Comparison of ENCODE assay signal across 8 cellular contexts in the genomic region with DNA sequence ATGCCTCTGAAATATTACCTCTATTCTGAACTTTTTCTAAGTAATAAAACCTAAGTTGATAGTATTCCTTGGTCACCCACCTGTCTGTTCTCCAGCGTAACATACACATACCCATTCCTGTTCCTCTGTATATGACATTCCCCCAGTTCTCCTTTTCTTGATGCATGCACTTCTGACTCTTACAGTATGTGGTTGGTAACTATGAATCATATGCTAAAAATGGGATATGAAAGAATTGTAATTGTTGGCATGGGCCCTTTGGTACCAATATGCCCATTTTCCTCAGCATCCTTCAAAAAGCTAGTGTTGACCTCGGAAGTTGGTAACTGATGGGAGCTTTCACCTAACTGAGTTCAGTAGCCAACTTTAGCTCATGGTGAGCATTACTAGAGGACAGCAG.
DNase-seq lines count a peak whose midpoint lies in the region; ATAC-seq and TF ChIP-seq lines count a peak whose summit lies in the region.

No MANE protein-coding gene starts in this region.

- no peak for TF ChIP-seq POLR2A in tibial nerve (IDR thresholded peaks at IDR 0.05)

- peak in 1 of 2 donors; percentile 61 for TF ChIP-seq EP300 in tibial nerve (IDR thresholded peaks at IDR 0.05)

- intact Hi-C loops in activated T-helper 1 cell treated with anti-CD3 and anti-CD28 coated beads, Interleukin-12 subunit alpha, Interleukin-12 subunit beta, Interleukin-2, Interleukin-4 antibody, amounts not matched to agents 30 ng/mL and 10 ng/mL and 1 ng/mL, durations not matched to agents 14 hours and 24 hours and 36 hours (cut with micrococcal nuclease) = loop anchor here (5.0 kb wide), 1 partner anchor 306 kb away; no protein-coding TSS in a partner anchor

- H3K9me3 Mint-ChIP-seq in activated T-cell treated with anti-CD3 and anti-CD28 coated beads, Interleukin-2, amount 50 U/mL, for 4 hours = no peaks in the 10 kb centered on the region
- no peaks in the 10 kb centered on the region for H3K9me3 Mint-ChIP-seq in activated T-helper 1 cell treated with anti-CD3 and anti-CD28 coated beads, Interleukin-12 subunit alpha, Interleukin-12 subunit beta, Interleukin-2, Interleukin-4 antibody, amounts not matched to agents 30 ng/mL and 10 ng/mL and 1 ng/mL, durations not matched to agents 14 hours and 24 hours and 36 hours

- H3K27ac ChIP-seq in tibial nerve = peak overlapping the region in 3 of 4 donors; percentile 69 to 95 (median 92)

- 42 to 51% methylated on average over 2 of the region's 2 CpGs for WGBS in tibial nerve, 2 donors

- ATAC-seq in activated T-cell treated with anti-CD3 and anti-CD28 coated beads, Interleukin-2, amount 50 U/mL, for 4 hours = no peak

- H3K36me3 Mint-ChIP-seq in activated T-cell treated with anti-CD3 and anti-CD28 coated beads, Interleukin-2, amount 50 U/mL, for 4 hours (ENCODE audit: insufficient read depth) = peaks cover 32% of the 10 kb centered on the region
- peaks cover 20% of the 10 kb centered on the region for H3K36me3 Mint-ChIP-seq in activated T-helper 1 cell treated with anti-CD3 and anti-CD28 coated beads, Interleukin-12 subunit alpha, Interleukin-12 subunit beta, Interleukin-2, Interleukin-4 antibody, amounts not matched to agents 30 ng/mL and 10 ng/mL and 1 ng/mL, durations not matched to agents 14 hours and 24 hours and 36 hours (ENCODE audit: low read depth)

- peak overlapping the region; percentile 15 for H3K4me3 Mint-ChIP-seq in activated T-cell treated with anti-CD3 and anti-CD28 coated beads, Interleukin-2, amount 50 U/mL, for 4 hours
- H3K4me3 Mint-ChIP-seq in activated T-helper 1 cell treated with anti-CD3 and anti-CD28 coated beads, Interleukin-12 subunit alpha, Interleukin-12 subunit beta, Interleukin-2, Interleukin-4 antibody, amounts not matched to agents 30 ng/mL and 10 ng/mL and 1 ng/mL, durations not matched to agents 14 hours and 24 hours and 36 hours = peak overlapping the region; percentile 15

- peaks cover 60% of the 10 kb centered on the region for H3K4me1 Mint-ChIP-seq in activated T-cell treated with anti-CD3 and anti-CD28 coated beads, Interleukin-2, amount 50 U/mL, for 4 hours (ENCODE audit: low read depth)
- peaks cover 43% of the 10 kb centered on the region for H3K4me1 Mint-ChIP-seq in activated T-helper 1 cell treated with anti-CD3 and anti-CD28 coated beads, Interleukin-12 subunit alpha, Interleukin-12 subunit beta, Interleukin-2, Interleukin-4 antibody, amounts not matched to agents 30 ng/mL and 10 ng/mL and 1 ng/mL, durations not matched to agents 14 hours and 24 hours and 36 hours (ENCODE audit: low read depth)

- no peak for DNase-seq in activated T-cell treated with anti-CD3 and anti-CD28 coated beads, Interleukin-2, amount 50 U/mL, for 4 hours
- no peak for DNase-seq in activated T-cell treated with anti-CD3 and anti-CD28 coated beads, Interleukin-2, amount 50 U/mL, for 1 hour
- no peak for DNase-seq in activated T-helper 1 cell treated with anti-CD3 and anti-CD28 coated beads, Interleukin-12 subunit alpha, Interleukin-12 subunit beta, Interleukin-2, Interleukin-4 antibody, amounts not matched to agents 30 ng/mL and 10 ng/mL and 1 ng/mL, durations not matched to agents 14 hours and 24 hours and 36 hours (ENCODE audit: low spot score)
- DNase-seq in kidney tubule cell (ENCODE audit: low spot score) = peak; percentile 20
- no peak for DNase-seq in tibial nerve (ENCODE audit: low spot score in 2 of 2)
- DNase-seq in NCI-H748 treated with DMSO at 0.1 percent for 48 hours (lab: John Stamatoyannopoulos, UW) = no peak
- no peak for DNase-seq in T-helper 9 cell
- DNase-seq in activated gamma-delta T cell treated with Interleukin-2 at 50 U/mL for 16 hours = no peak

- H3K4me1 ChIP-seq in tibial nerve = peaks cover 0 to 76% (median 32%) of the 10 kb centered on the region in 4 donors

- no peaks in the 10 kb centered on the region for H3K9me3 ChIP-seq in tibial nerve

- no peaks in the 10 kb centered on the region for H3K27me3 Mint-ChIP-seq in activated T-cell treated with anti-CD3 and anti-CD28 coated beads, Interleukin-2, amount 50 U/mL, for 4 hours (ENCODE audit: low read depth)
- no peaks in the 10 kb centered on the region for H3K27me3 Mint-ChIP-seq in activated T-helper 1 cell treated with anti-CD3 and anti-CD28 coated beads, Interleukin-12 subunit alpha, Interleukin-12 subunit beta, Interleukin-2, Interleukin-4 antibody, amounts not matched to agents 30 ng/mL and 10 ng/mL and 1 ng/mL, durations not matched to agents 14 hours and 24 hours and 36 hours (ENCODE audit: insufficient read depth)

- peaks cover 0 to 3% (median 0%) of the 10 kb centered on the region in 3 donors for H3K36me3 ChIP-seq in tibial nerve

- no peaks in the 10 kb centered on the region for H3K27me3 ChIP-seq in tibial nerve

- peak overlapping the region; percentile 89 for H3K27ac Mint-ChIP-seq in activated T-helper 1 cell treated with anti-CD3 and anti-CD28 coated beads, Interleukin-12 subunit alpha, Interleukin-12 subunit beta, Interleukin-2, Interleukin-4 antibody, amounts not matched to agents 30 ng/mL and 10 ng/mL and 1 ng/mL, durations not matched to agents 14 hours and 24 hours and 36 hours

- peak overlapping the region in 3 of 4 donors; percentile 20 to 63 (median 30) for H3K4me3 ChIP-seq in tibial nerve

- no peak for TF ChIP-seq CTCF in tibial nerve (IDR thresholded peaks at IDR 0.05)
